ENCODE assay signal across 17 cellular contexts in the genomic region with DNA sequence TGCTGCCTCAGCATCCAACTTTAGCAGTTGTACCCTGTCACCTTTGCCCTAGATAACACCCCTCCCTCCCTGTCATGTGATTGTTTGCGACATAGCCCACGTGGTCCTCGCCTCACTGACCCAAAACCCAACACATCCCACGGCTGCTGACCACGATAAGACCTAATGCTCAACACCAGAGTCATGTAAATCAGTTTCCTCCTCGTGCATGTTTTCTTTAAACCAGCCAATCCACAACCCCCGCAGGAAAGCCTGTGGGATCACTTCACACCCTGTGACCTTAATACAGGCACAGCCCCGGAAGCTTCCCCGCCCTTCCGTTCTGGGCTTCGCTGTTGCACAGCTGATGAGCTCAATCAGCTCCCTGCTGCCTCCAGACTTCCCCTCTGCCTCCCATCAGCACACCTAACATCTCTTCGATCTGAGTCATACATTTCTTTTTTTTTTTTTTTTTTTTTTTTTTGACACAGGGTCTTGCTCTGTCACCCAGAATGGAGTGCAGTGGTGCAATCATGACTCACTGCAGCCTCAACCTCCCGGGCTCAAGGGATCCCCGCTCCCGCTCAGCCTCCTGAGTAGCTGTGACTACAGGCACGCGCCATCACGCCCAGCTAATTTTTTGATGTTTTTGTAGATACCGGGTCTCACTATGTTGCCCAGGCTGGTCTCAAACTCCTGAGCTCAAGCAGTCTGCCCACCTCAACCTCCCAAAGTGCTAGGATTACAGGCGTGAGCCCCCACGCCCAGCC. TPM values are rescaled to one million over a fixed set of nuclear protein-coding genes. Genes with fewer than 3 reads are reported as not detected.
A peak's percentile ranks its signal among the peaks of the same experiment; 100 is the strongest.
DNase-seq lines count a peak whose midpoint lies in the region; ATAC-seq, FAIRE-seq and TF ChIP-seq lines count a peak whose summit lies in the region.
"Not testable (repeated sequence)": the region's sequence is repeated elsewhere in the genome, so short reads cannot be mapped to it uniquely, and the experiment has no call there.
"Had no signal": no experiment of that assay in that cellular context is flagged by ENCODE, and none has a peak within 500 bp of the region (broad histone marks: within the 10 kb centered on the region; RNA-seq: fewer than 3 reads in every experiment).

No MANE protein-coding gene starts in this region.

- TF ChIP-seq EP300 in A549 (IDR thresholded peaks at IDR 0.05): not testable (repeated sequence)

- not testable (repeated sequence) for H3K4me1 Mint-ChIP-seq in activated T-cell treated with anti-CD3 and anti-CD28 coated beads, Interleukin-2, amount 50 U/mL, for 72 hours (ENCODE audit: low read depth)

- not testable (repeated sequence) for TF ChIP-seq CTCF in A549 (IDR thresholded peaks at IDR 0.05); PC-3 (conservative IDR thresholded peaks at IDR 0.05; ENCODE audit: low read depth, low read length); heart right ventricle (IDR thresholded peaks at IDR 0.05); pancreas (IDR thresholded peaks at IDR 0.05)

- H3K79me2 ChIP-seq in PC-3 (ENCODE audit: low read length): not testable (repeated sequence)

- not testable (repeated sequence) for TF ChIP-seq RAD21 in A549 (conservative IDR thresholded peaks at IDR 0.05 in 1 of 2, IDR thresholded peaks at IDR 0.05 in 1 of 2)

- H3K4me3 Mint-ChIP-seq in activated T-cell treated with anti-CD3 and anti-CD28 coated beads, Interleukin-2, amount 50 U/mL, for 72 hours: peak overlapping the region in 1 of 2 donors; percentile 11

- H3K36me3 Mint-ChIP-seq in activated T-cell treated with anti-CD3 and anti-CD28 coated beads, Interleukin-2, amount 50 U/mL, for 72 hours (ENCODE audit: insufficient read depth in 2 of 2): not testable (repeated sequence)

- H3K27ac Mint-ChIP-seq in activated T-cell treated with anti-CD3 and anti-CD28 coated beads, Interleukin-2, amount 50 U/mL, for 72 hours: peak overlapping the region; percentile 63

- intact Hi-C loops in PC-3 (cut with micrococcal nuclease); heart right ventricle (cut with DNase I); pancreas (cut with DNase I): not testable (repeated sequence)

- no CpG with 5 or more reads among the region's 21 CpGs for WGBS in A549 (ENCODE audit: missing lambda C conversion rate)
- no CpG with 5 or more reads among the region's 21 CpGs for WGBS in heart right ventricle, 2 donors
- no CpG with 5 or more reads among the region's 21 CpGs for WGBS in pancreas, 2 donors

- H3F3A ChIP-seq in PC-3 (ENCODE audit: low read length, unreplicated experiment): not testable (repeated sequence)

- not testable (repeated sequence) for H3K9me3 Mint-ChIP-seq in activated T-cell treated with anti-CD3 and anti-CD28 coated beads, Interleukin-2, amount 50 U/mL, for 72 hours

- not testable (repeated sequence) for H4K20me1 ChIP-seq in PC-3 (ENCODE audit: low read length)

- not testable (repeated sequence) for H3K27me3 Mint-ChIP-seq in activated T-cell treated with anti-CD3 and anti-CD28 coated beads, Interleukin-2, amount 50 U/mL, for 72 hours (ENCODE audit: low read depth)

- not testable (repeated sequence) for DNase-seq in A549 (ENCODE audit: low read depth in 1 of 2, low spot score in 1 of 2); PC-3; activated T-cell treated with anti-CD3 and anti-CD28 coated beads, Interleukin-2, amount 50 U/mL, for 72 hours; heart right ventricle; pancreas

- not testable (repeated sequence) for H3K36me3 ChIP-seq in PC-3 (ENCODE audit: low read depth, low read length); heart right ventricle; pancreas

- not testable (repeated sequence) for BruUV-seq in PC-3 (replicated peaks; lab: Mats Ljungman, UMichigan)

- ATAC-seq in A549: peak; percentile 63 to 74; a peak in 4 of 6 replicates
- peak; percentile 93 for ATAC-seq in GM19043 (IDR thresholded peaks at IDR 0.05; ENCODE audit: low read depth, unreplicated experiment)
- peak; percentile 85 for ATAC-seq in GM21619 (IDR thresholded peaks at IDR 0.05; ENCODE audit: unreplicated experiment)
- ATAC-seq in HG03103 (IDR thresholded peaks at IDR 0.05; ENCODE audit: low read depth, unreplicated experiment): peak; percentile 77
- peak; percentile 96 for ATAC-seq in PC-3
- peak; percentile 97 to 99 for ATAC-seq in activated T-cell treated with anti-CD3 and anti-CD28 coated beads, Interleukin-2, amount 50 U/mL, for 72 hours (replicated peaks in 1 of 2)
- ATAC-seq in heart right ventricle: peak; percentile 89 to 97 (median 94)
- ATAC-seq in pancreas: peak in 3 of 4 donors; percentile 28 to 79 (median 75)

- not testable (repeated sequence) for H3K27me3 ChIP-seq in PC-3 (ENCODE audit: low read length); heart right ventricle; pancreas

- FAIRE-seq in A549 (lab: Jason Lieb, UNC): not testable (repeated sequence)
- FAIRE-seq in pancreas (lab: Jason Lieb, UNC): peak; percentile 98

- not testable (repeated sequence) for H3K9ac ChIP-seq in PC-3 (ENCODE audit: low read length)

- H2AFZ ChIP-seq in PC-3 (ENCODE audit: low read length): not testable (repeated sequence)

- H3K27ac ChIP-seq in A549; PC-3 (ENCODE audit: low read length); heart right ventricle; pancreas: not testable (repeated sequence)

- H3K4me3 ChIP-seq in A549; PC-3 (ENCODE audit: low read length); heart right ventricle; pancreas: not testable (repeated sequence)

- H3K9me3 ChIP-seq in A549; PC-3 (ENCODE audit: low read length); heart right ventricle; pancreas: not testable (repeated sequence)

- not testable (repeated sequence) for H3K4me2 ChIP-seq in A549; PC-3 (ENCODE audit: low read length)

- H3K9me2 ChIP-seq in PC-3 (replicated peaks; ENCODE audit: low read length): not testable (repeated sequence)

- CTCF ChIA-PET in A549 (lab: Yijun Ruan, JAX); PC-3 (lab: Charles Lee): not testable (repeated sequence)

- not testable (repeated sequence) for TF ChIP-seq POLR2A in A549 (IDR thresholded peaks at IDR 0.05; ENCODE audit: low read length)

- POLR2A ChIA-PET in A549 (lab: Yijun Ruan, JAX); PC-3 (lab: Charles Lee; ENCODE audit: unreplicated experiment): not testable (repeated sequence)

- not testable (repeated sequence) for H3K4me1 ChIP-seq in A549; PC-3 (ENCODE audit: insufficient read depth, low read length); heart right ventricle; pancreas

RNA-seq across cellular contexts. Expression of a gene that starts 9.7 kb away (rescaled TPM):
- polyA plus RNA-seq in A549 (2011; rRNA removed) (not detected in 2 replicates), A549 (2017; fragmentation: RNase III; extraction: RNeasy Plus Mini Kit Qiagen cat#74134 plus additional on column Dnase treatment) (not detected in 3 replicates), heart right ventricle (not detected), pancreas (not detected)
- polyA plus RNA-seq in A549 (2012; cell fraction: cytosol; rRNA removed): not detected in 2 replicates
- polyA plus RNA-seq in A549 (2012; cell fraction: nucleus; rRNA removed): not detected in 2 replicates
- not detected in 2 replicates for polyA minus RNA-seq in A549 (2011; rRNA and poly(A)+ RNA removed)
- total RNA-seq in PC-3 (2014; rRNA removed) (not detected in 2 replicates), heart right ventricle (not detected), pancreas (not detected)
- not detected for total RNA-seq in activated T-cell treated with anti-CD3 and anti-CD28 coated beads, Interleukin-2, amount 50 U/mL, for 72 hours
- total RNA-seq: activated T-helper 2 cell treated with anti-CD3 and anti-CD28 coated beads, Interferon-gamma antibody, Interleukin-2, Interleukin-4, amounts not matched to agents 10 μg/mL and 5 μg/mL and 100 μg/mL, durations not matched to agents 14 hours and 24 hours and 36 hours; adrenal gland; cardiac septum; esophagus muscularis mucosa; mammary epithelial cell; prostate gland; spleen; thyroid gland had no signal
- polyA plus RNA-seq: adrenal gland, BJ, mammary epithelial cell, spleen had no signal

RNA-seq across cellular contexts. Expression of a gene that starts 27.4 kb away (rescaled TPM):
- polyA plus RNA-seq in A549 (2011; rRNA removed) (not detected in 2 replicates), A549 (2017; fragmentation: RNase III; extraction: RNeasy Plus Mini Kit Qiagen cat#74134 plus additional on column Dnase treatment) (not detected in 3 replicates), heart right ventricle (not detected), pancreas (not detected)
- polyA plus RNA-seq in A549 (2012; cell fraction: cytosol; rRNA removed): not detected in 2 replicates
- polyA plus RNA-seq in A549 (2012; cell fraction: nucleus; rRNA removed): not detected in 2 replicates
- not detected in 2 replicates for polyA minus RNA-seq in A549 (2011; rRNA and poly(A)+ RNA removed)
- total RNA-seq in PC-3 (2014; rRNA removed) (not detected in 2 replicates), heart right ventricle (not detected), pancreas (not detected)
- total RNA-seq in activated T-cell treated with anti-CD3 and anti-CD28 coated beads, Interleukin-2, amount 50 U/mL, for 72 hours: not detected
- total RNA-seq: activated T-helper 2 cell treated with anti-CD3 and anti-CD28 coated beads, Interferon-gamma antibody, Interleukin-2, Interleukin-4, amounts not matched to agents 10 μg/mL and 5 μg/mL and 100 μg/mL, durations not matched to agents 14 hours and 24 hours and 36 hours; adrenal gland; cardiac septum; esophagus muscularis mucosa; mammary epithelial cell; prostate gland; spleen; thyroid gland had no signal
- polyA plus RNA-seq: adrenal gland, BJ, mammary epithelial cell, spleen had no signal

RNA-seq across cellular contexts. Expression of a gene that starts 47.5 kb away (rescaled TPM):
- not detected in 2 replicates for polyA plus RNA-seq in A549 (2011; rRNA removed)
- polyA plus RNA-seq in A549 (2012; cell fraction: cytosol; rRNA removed): not detected in 2 replicates
- polyA plus RNA-seq in A549 (2012; cell fraction: nucleus; rRNA removed): not detected in 2 replicates
- polyA plus RNA-seq in A549 (2017; fragmentation: RNase III; extraction: RNeasy Plus Mini Kit Qiagen cat#74134 plus additional on column Dnase treatment): not detected in 3 replicates
- polyA minus RNA-seq in A549 (2011; rRNA and poly(A)+ RNA removed): not detected in 2 replicates
- not detected in 2 replicates for total RNA-seq in PC-3 (2014; rRNA removed)
- total RNA-seq in activated T-cell treated with anti-CD3 and anti-CD28 coated beads, Interleukin-2, amount 50 U/mL, for 72 hours: not detected
- not detected for total RNA-seq in heart right ventricle
- not detected for polyA plus RNA-seq in heart right ventricle
- total RNA-seq in pancreas: not detected
- not detected for polyA plus RNA-seq in pancreas
- total RNA-seq: activated T-helper 2 cell treated with anti-CD3 and anti-CD28 coated beads, Interferon-gamma antibody, Interleukin-2, Interleukin-4, amounts not matched to agents 10 μg/mL and 5 μg/mL and 100 μg/mL, durations not matched to agents 14 hours and 24 hours and 36 hours; adrenal gland; cardiac septum; esophagus muscularis mucosa; mammary epithelial cell; prostate gland; spleen; thyroid gland had no signal
- polyA plus RNA-seq: adrenal gland, BJ, mammary epithelial cell, spleen had no signal
